25 cellular contexts compared by ENCODE assay signal in the genomic region with DNA sequence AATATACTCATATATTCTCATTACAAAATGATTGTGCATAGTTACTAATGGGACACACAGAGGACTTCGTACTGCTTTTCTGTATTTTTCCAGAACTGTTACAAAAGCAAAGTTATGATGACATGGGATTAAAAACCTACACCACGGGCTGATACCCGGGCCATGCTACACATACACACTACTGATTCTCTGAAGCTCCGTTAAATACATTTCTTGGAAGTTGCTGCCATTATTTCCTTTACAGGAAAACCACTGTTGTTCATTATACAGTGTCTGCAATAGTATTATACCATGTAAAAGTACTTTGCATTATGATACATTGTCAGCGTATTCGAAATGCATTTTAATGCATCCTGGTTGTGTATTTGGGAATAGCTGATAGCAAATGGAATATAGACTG.
"Had no signal": no experiment of that assay in that cellular context is flagged by ENCODE, and none has a peak within 500 bp of the region (broad histone marks: within the 10 kb centered on the region; RNA-seq: fewer than 3 reads in every experiment).

No MANE protein-coding gene starts in this region.

- H3K27me3 Mint-ChIP-seq: naive B cell; stimulated activated naive B cell treated with anti-CD40 and anti-IgM and Interleukin-4, amounts not matched to agents 10 μg/mL and 1 μg/mL and 100 μg/mL, for 72 hours had no signal

- H3K27me3 ChIP-seq: ovary, tibial artery had no signal

- H3K36me3 Mint-ChIP-seq: mesothelial cell of epicardium, natural killer cell had no signal

- FAIRE-seq: urothelium cell line had no signal

- H3K36me3 ChIP-seq: left ventricle myocardium inferior, ovary, stomach, suprapubic skin, thoracic aorta, tibial artery, upper lobe of right lung had no signal

- H3K9me3 ChIP-seq: left ventricle myocardium inferior, ovary, stomach, suprapubic skin, thoracic aorta, tibial artery, upper lobe of right lung had no signal

- H3K4me3 ChIP-seq: left ventricle myocardium inferior, lung, ovary, skin epidermis, stomach, suprapubic skin, thoracic aorta, tibial artery, upper lobe of right lung had no signal

- ATAC-seq: natural killer cell; right cardiac atrium; sciatic nerve; stimulated activated naive B cell treated with anti-CD40 and anti-IgM and Interleukin-4, amounts not matched to agents 10 μg/mL and 1 μg/mL and 100 μg/mL, for 72 hours; stimulated activated naive CD8-positive, alpha-beta T cell treated with anti-CD3 and anti-CD28 coated beads, Interleukin-15, Interleukin-2, amounts not matched to agents 100 U/mL and 50 U/mL, for 24 hours; upper lobe of right lung had no signal

- H3K4me3 Mint-ChIP-seq: mesothelial cell of epicardium; naive B cell; natural killer cell; stimulated activated naive B cell treated with anti-CD40 and anti-IgM and Interleukin-4, amounts not matched to agents 10 μg/mL and 1 μg/mL and 100 μg/mL, for 72 hours had no signal

- H3K27ac ChIP-seq: left ventricle myocardium inferior, ovary, skin epidermis, stomach, suprapubic skin, thoracic aorta, upper lobe of right lung had no signal

- H3K27ac Mint-ChIP-seq: mesothelial cell of epicardium, natural killer cell, progenitor cell of endocrine pancreas had no signal

- DNase-seq: islet precursor cell; left ventricle myocardium inferior; mesendoderm; naive B cell; natural killer cell; ovary; right cardiac atrium; stimulated activated CD4-positive, alpha-beta T cell treated with anti-CD3 and anti-CD28 coated beads, Interleukin-12 subunit alpha, Interleukin-12 subunit beta, amount 100 ng/mL, for 4 hours; stimulated activated CD4-positive, alpha-beta T cell treated with anti-CD3 and anti-CD28 coated beads, Interleukin-15, amount 100 ng/mL, for 24 hours; stimulated activated CD4-positive, alpha-beta T cell treated with anti-CD3 and anti-CD28 coated beads, Interleukin-2, amount 100 ng/mL, for 24 hours; stimulated activated CD4-positive, alpha-beta T cell treated with anti-CD3 and anti-CD28 coated beads, Interleukin-4, amount 100 ng/mL, for 1 hour; stimulated activated naive B cell treated with anti-CD40 and anti-IgM and Interleukin-4, amounts not matched to agents 10 μg/mL and 1 μg/mL and 100 μg/mL, for 72 hours; stimulated activated naive CD8-positive, alpha-beta T cell treated with anti-CD3 and anti-CD28 coated beads, Interleukin-15, Interleukin-2, amounts not matched to agents 100 U/mL and 50 U/mL, for 24 hours; stomach; tibial artery; trophoblast cell; upper lobe of right lung had no signal

- H3K4me1 Mint-ChIP-seq: mesothelial cell of epicardium, natural killer cell had no signal

- H3K4me1 ChIP-seq: upper lobe of right lung had no signal

- H3K9me3 Mint-ChIP-seq: mesothelial cell of epicardium; naive B cell; natural killer cell; stimulated activated naive B cell treated with anti-CD40 and anti-IgM and Interleukin-4, amounts not matched to agents 10 μg/mL and 1 μg/mL and 100 μg/mL, for 72 hours had no signal
